8 cellular contexts compared by ENCODE assay signal in genomic region chr3:8970971-8971589, GRCh38. TPM values are rescaled to one million over a fixed set of nuclear protein-coding genes. Genes with fewer than 3 reads are reported as not detected.
DNase-seq lines count a peak whose midpoint lies in the region.

No MANE protein-coding gene starts in this region.

- DNase-seq in NCI-H2196 (lab: John Stamatoyannopoulos, UW; ENCODE audit: unreplicated experiment) (peak; percentile 49), NCI-H2196 treated with DMSO at 0.1 percent for 48 hours (lab: John Stamatoyannopoulos, UW; ENCODE audit: unreplicated experiment) (no peak), HUDEP-2 (lab: John Stamatoyannopoulos, UW; ENCODE audit: unreplicated experiment in 76 of 76) (peak in 51 of 76 experiments; percentile 9 to 67 (median 33)), SHP77 treated with DMSO at 0.1 percent for 48 hours (lab: John Stamatoyannopoulos, UW) (peak; percentile 5), globus pallidus (ENCODE audit: low spot score) (peak; percentile 66), renal cortical epithelial cell (ENCODE audit: low read depth) (peak; percentile 34), NCI-H187 treated with DMSO at 0.1 percent for 48 hours (lab: John Stamatoyannopoulos, UW) (no peak)
- peak; percentile 73 for DNase-seq in activated naive CD4-positive, alpha-beta T cell treated with Interleukin-2 at 50 U/mL for 16 hours

RNA-seq across cellular contexts. Expression of gene RAD18, which starts 7.8 kb away (rescaled TPM):
- total RNA-seq in renal cortical epithelial cell: 10.9 and 14.2 TPM in 2 replicates

Comparison
In these comparisons a context has a peak if more than half of its experiments do, and no peak if none do; other contexts are left out.
1. DNase-seq: peak in NCI-H2196 (single experiment), HUDEP-2 (51 of 76), SHP77 treated with DMSO at 0.1 percent for 48 hours (single experiment), activated naive CD4-positive, alpha-beta T cell treated with Interleukin-2 at 50 U/mL for 16 hours (single experiment), globus pallidus (single experiment) and renal cortical epithelial cell (single experiment); none in NCI-H2196 treated with DMSO at 0.1 percent for 48 hours (single experiment) and NCI-H187 treated with DMSO at 0.1 percent for 48 hours (single experiment).